Comparison of ENCODE assay signal across 1 cellular context in genomic region chr16:69326172-69326873, GRCh38.
TF ChIP-seq lines count a peak whose summit lies in the region.

No MANE protein-coding gene starts in this region.

TF ChIP-seq in HCT116, 20 proteins besides CTCF, POLR2A, EP300 and RAD21 (continued from another document):
- TF ChIP-seq ZBTB33 (IDR thresholded peaks at IDR 0.05; ENCODE audit: extremely low read depth, insufficient replicate concordance, low read length), result no peak
- TF ChIP-seq MAX (IDR thresholded peaks at IDR 0.05), result no peak
- no peak for TF ChIP-seq REST (IDR thresholded peaks at IDR 0.05; ENCODE audit: low read depth)
- TF ChIP-seq ELF1 (IDR thresholded peaks at IDR 0.05; ENCODE audit: borderline replicate concordance, low read depth), result no peak
- TF ChIP-seq EGR1 (IDR thresholded peaks at IDR 0.05; ENCODE audit: low read depth), result no peak
- TF ChIP-seq ATF3 (IDR thresholded peaks at IDR 0.05), result no peak
- TF ChIP-seq SP1 (IDR thresholded peaks at IDR 0.05; ENCODE audit: low read depth), result no peak
- TF ChIP-seq ZFX (IDR thresholded peaks at IDR 0.05), result no peak
- TF ChIP-seq TCF7L2 (IDR thresholded peaks at IDR 0.05; ENCODE audit: borderline replicate concordance, extremely low read depth, insufficient read depth, insufficient read length), result no peak
- no peak for TF ChIP-seq EZH2phosphoT487 (IDR thresholded peaks at IDR 0.05; ENCODE audit: borderline replicate concordance)
- no peak for TF ChIP-seq SIN3A (IDR thresholded peaks at IDR 0.05; ENCODE audit: low read depth)
- TF ChIP-seq ZNF274 (IDR thresholded peaks at IDR 0.05; ENCODE audit: low read depth, low read length), result no peak
- TF ChIP-seq FOSL1 (IDR thresholded peaks at IDR 0.05; ENCODE audit: low read depth), result no peak
